In genomic region chrX:48711162-48711928, GRCh38 we compare ENCODE assay signal across 20 cellular contexts. TPM values are rescaled to one million over a fixed set of nuclear protein-coding genes. Genes with fewer than 3 reads are reported as not detected.
DNase-seq lines count a peak whose midpoint lies in the region; ATAC-seq and TF ChIP-seq lines count a peak whose summit lies in the region.
"Had no signal": no experiment of that assay in that cellular context is flagged by ENCODE, and none has a peak within 500 bp of the region (broad histone marks: within the 10 kb centered on the region; RNA-seq: fewer than 3 reads in every experiment).

No MANE protein-coding gene starts in this region.

- no peaks in the 10 kb centered on the region for H3K9me3 Mint-ChIP-seq in activated naive CD4-positive, alpha-beta T cell treated with anti-CD3 and anti-CD28 coated beads for 36 hours
- no peaks in the 10 kb centered on the region for H3K9me3 Mint-ChIP-seq in activated T-helper 1 cell treated with anti-CD3 and anti-CD28 coated beads, Interleukin-12 subunit alpha, Interleukin-12 subunit beta, Interleukin-2, Interleukin-4 antibody, amounts not matched to agents 30 ng/mL and 10 ng/mL and 1 ng/mL, durations not matched to agents 14 hours and 24 hours and 36 hours

- no peak overlapping the region for H3K4me3 Mint-ChIP-seq in activated naive CD4-positive, alpha-beta T cell treated with anti-CD3 and anti-CD28 coated beads for 36 hours
- peak overlapping the region; percentile 74 for H3K4me3 Mint-ChIP-seq in activated T-helper 1 cell treated with anti-CD3 and anti-CD28 coated beads, Interleukin-12 subunit alpha, Interleukin-12 subunit beta, Interleukin-2, Interleukin-4 antibody, amounts not matched to agents 30 ng/mL and 10 ng/mL and 1 ng/mL, durations not matched to agents 14 hours and 24 hours and 36 hours

- peaks cover 6% of the 10 kb centered on the region for H3K36me3 Mint-ChIP-seq in activated naive CD4-positive, alpha-beta T cell treated with anti-CD3 and anti-CD28 coated beads for 36 hours (ENCODE audit: low read depth)
- peaks cover 8% of the 10 kb centered on the region for H3K36me3 Mint-ChIP-seq in activated T-helper 1 cell treated with anti-CD3 and anti-CD28 coated beads, Interleukin-12 subunit alpha, Interleukin-12 subunit beta, Interleukin-2, Interleukin-4 antibody, amounts not matched to agents 30 ng/mL and 10 ng/mL and 1 ng/mL, durations not matched to agents 14 hours and 24 hours and 36 hours (ENCODE audit: low read depth)

- H3K27me3 ChIP-seq in right atrium auricular region (no peaks in the 10 kb centered on the region), psoas muscle (ENCODE audit: insufficient read depth in 3 of 3, low read length in 2 of 3) (peaks cover 0 to 7% (median 0%) of the 10 kb centered on the region in 3 donors)

- H3K9me3 ChIP-seq in right atrium auricular region = no peaks in the 10 kb centered on the region
- no peaks in the 10 kb centered on the region for H3K9me3 ChIP-seq in psoas muscle
- H3K9me3 ChIP-seq: thoracic aorta had no signal

- CTCF ChIA-PET in activated naive CD4-positive, alpha-beta T cell treated with anti-CD3 and anti-CD28 coated beads for 36 hours (lab: Charles Lee) = no interaction called here

- peak overlapping the region in 1 of 2 donors; percentile 5 for H3K4me3 ChIP-seq in right atrium auricular region
- peak overlapping the region; percentile 30 for H3K4me3 ChIP-seq in psoas muscle
- H3K4me3 ChIP-seq: thoracic aorta had no signal

- H3K27ac Mint-ChIP-seq in activated naive CD4-positive, alpha-beta T cell treated with anti-CD3 and anti-CD28 coated beads for 36 hours = peak overlapping the region; percentile 70
- H3K27ac Mint-ChIP-seq in activated T-helper 1 cell treated with anti-CD3 and anti-CD28 coated beads, Interleukin-12 subunit alpha, Interleukin-12 subunit beta, Interleukin-2, Interleukin-4 antibody, amounts not matched to agents 30 ng/mL and 10 ng/mL and 1 ng/mL, durations not matched to agents 14 hours and 24 hours and 36 hours = peak overlapping the region; percentile 84

- no peak for TF ChIP-seq CTCF in right atrium auricular region (IDR thresholded peaks at IDR 0.05)
- no peak for TF ChIP-seq CTCF in psoas muscle (IDR thresholded peaks at IDR 0.05)

- intact Hi-C loops in activated naive CD4-positive, alpha-beta T cell treated with anti-CD3 and anti-CD28 coated beads for 36 hours (cut with micrococcal nuclease) = no loop called here
- intact Hi-C loops in activated T-helper 1 cell treated with anti-CD3 and anti-CD28 coated beads, Interleukin-12 subunit alpha, Interleukin-12 subunit beta, Interleukin-2, Interleukin-4 antibody, amounts not matched to agents 30 ng/mL and 10 ng/mL and 1 ng/mL, durations not matched to agents 14 hours and 24 hours and 36 hours (cut with micrococcal nuclease) = loop anchor here (5.0 kb wide), 2 partner anchors 41 to 226 kb away; no protein-coding TSS in a partner anchor
- intact Hi-C loops in psoas muscle (cut with DNase I) = no loop called here

- peaks cover 62% of the 10 kb centered on the region for H3K4me1 Mint-ChIP-seq in activated naive CD4-positive, alpha-beta T cell treated with anti-CD3 and anti-CD28 coated beads for 36 hours (ENCODE audit: low read depth)
- H3K4me1 Mint-ChIP-seq in activated T-helper 1 cell treated with anti-CD3 and anti-CD28 coated beads, Interleukin-12 subunit alpha, Interleukin-12 subunit beta, Interleukin-2, Interleukin-4 antibody, amounts not matched to agents 30 ng/mL and 10 ng/mL and 1 ng/mL, durations not matched to agents 14 hours and 24 hours and 36 hours (ENCODE audit: low read depth) = peaks cover 62% of the 10 kb centered on the region

- WGBS in psoas muscle, 3 donors = 46 to 62% (median 53%) methylated on average over 9 of the region's 9 CpGs

- ATAC-seq in psoas muscle = peak; percentile 72 to 87 (median 82)
- no peak for ATAC-seq in HG03045 (IDR thresholded peaks at IDR 0.05; ENCODE audit: unreplicated experiment)
- no peak for ATAC-seq in HG03520 (IDR thresholded peaks at IDR 0.05; ENCODE audit: unreplicated experiment)
- ATAC-seq: HCT116 had no signal

- H3K27ac ChIP-seq in right atrium auricular region (peak overlapping the region; percentile 51 to 83), psoas muscle (peak overlapping the region; percentile 71)
- H3K27ac ChIP-seq: thoracic aorta, VCaP had no signal

- H3K36me3 ChIP-seq in right atrium auricular region (no peaks in the 10 kb centered on the region), psoas muscle (ENCODE audit: insufficient read depth in 1 of 2, low read depth in 1 of 2) (no peaks in the 10 kb centered on the region)
- H3K36me3 ChIP-seq: thoracic aorta had no signal

- no peaks in the 10 kb centered on the region for H3K27me3 Mint-ChIP-seq in activated naive CD4-positive, alpha-beta T cell treated with anti-CD3 and anti-CD28 coated beads for 36 hours (ENCODE audit: low read depth)
- H3K27me3 Mint-ChIP-seq in activated T-helper 1 cell treated with anti-CD3 and anti-CD28 coated beads, Interleukin-12 subunit alpha, Interleukin-12 subunit beta, Interleukin-2, Interleukin-4 antibody, amounts not matched to agents 30 ng/mL and 10 ng/mL and 1 ng/mL, durations not matched to agents 14 hours and 24 hours and 36 hours (ENCODE audit: insufficient read depth) = no peaks in the 10 kb centered on the region

- H3K4me1 ChIP-seq in right atrium auricular region (peaks cover 0 to 6% of the 10 kb centered on the region in 2 donors), psoas muscle (no peaks in the 10 kb centered on the region)

- no peak for DNase-seq in activated naive CD4-positive, alpha-beta T cell treated with anti-CD3 and anti-CD28 coated beads for 36 hours
- no peak for DNase-seq in activated naive CD4-positive, alpha-beta T cell (lab: John Stamatoyannopoulos, UW)
- DNase-seq in activated T-helper 1 cell treated with anti-CD3 and anti-CD28 coated beads, Interleukin-12 subunit alpha, Interleukin-12 subunit beta, Interleukin-2, Interleukin-4 antibody, amounts not matched to agents 30 ng/mL and 10 ng/mL and 1 ng/mL, durations not matched to agents 14 hours and 24 hours and 36 hours (ENCODE audit: low spot score) = no peak
- DNase-seq in right atrium auricular region (ENCODE audit: low spot score) = no peak
- DNase-seq in psoas muscle = no peak
- no peak for DNase-seq in effector CD8-positive, alpha-beta T cell (lab: John Stamatoyannopoulos, UW)
- DNase-seq: activated gamma-delta T cell, hypothalamus, mesenchymal stem cell, NCI-H1436, NCI-H2171 treated with DMSO at 0.1 percent for 48 hours, NCI-H69 had no signal

RNA-seq across cellular contexts. Expression of gene SUV39H1, which starts 14.8 kb away (rescaled TPM):
- total RNA-seq in activated naive CD4-positive, alpha-beta T cell treated with anti-CD3 and anti-CD28 coated beads for 36 hours = 10 to 100 TPM; 31.5 to 31.9 TPM
- total RNA-seq in activated T-helper 1 cell treated with anti-CD3 and anti-CD28 coated beads, Interleukin-12 subunit alpha, Interleukin-12 subunit beta, Interleukin-2, Interleukin-4 antibody, amounts not matched to agents 30 ng/mL and 10 ng/mL and 1 ng/mL, durations not matched to agents 14 hours and 24 hours and 36 hours = 27.5 and 27.7 TPM in 2 replicates
- total RNA-seq in right atrium auricular region = 1 to 10 TPM; 3.8 to 8.0 TPM
- total RNA-seq in psoas muscle = 1 to 10 TPM; 1.9 to 3.2 (median 2.7) TPM
- polyA plus RNA-seq in psoas muscle = 1 to 10 TPM; 2.2 to 3.6 (median 2.8) TPM

RNA-seq across cellular contexts. Expression of gene WAS, which starts 27.7 kb away (rescaled TPM):
- 10 to 100 TPM; 76.1 to 77.8 TPM for total RNA-seq in activated naive CD4-positive, alpha-beta T cell treated with anti-CD3 and anti-CD28 coated beads for 36 hours
- 106 and 122 TPM in 2 replicates for total RNA-seq in activated T-helper 1 cell treated with anti-CD3 and anti-CD28 coated beads, Interleukin-12 subunit alpha, Interleukin-12 subunit beta, Interleukin-2, Interleukin-4 antibody, amounts not matched to agents 30 ng/mL and 10 ng/mL and 1 ng/mL, durations not matched to agents 14 hours and 24 hours and 36 hours
- total RNA-seq in right atrium auricular region (1 to 10 TPM; 3.0 to 4.5 TPM), psoas muscle (1 to 10 TPM in 2 of 4 donors, under 1 TPM in 2; 0.85 to 2.9 (median 1.4) TPM)
- polyA plus RNA-seq in psoas muscle = under 1 TPM; 0.45 to 0.66 (median 0.47) TPM
- polyA plus RNA-seq: AG04450 had no signal

RNA-seq across cellular contexts. Expression of gene GLOD5, which starts 50.2 kb away (rescaled TPM):
- total RNA-seq in activated naive CD4-positive, alpha-beta T cell treated with anti-CD3 and anti-CD28 coated beads for 36 hours = not detected
- total RNA-seq in activated T-helper 1 cell treated with anti-CD3 and anti-CD28 coated beads, Interleukin-12 subunit alpha, Interleukin-12 subunit beta, Interleukin-2, Interleukin-4 antibody, amounts not matched to agents 30 ng/mL and 10 ng/mL and 1 ng/mL, durations not matched to agents 14 hours and 24 hours and 36 hours = not detected in 2 replicates
- total RNA-seq in right atrium auricular region (not detected), psoas muscle (not detected)
- polyA plus RNA-seq in psoas muscle = not detected
- total RNA-seq: kidney epithelial cell, thoracic aorta had no signal
- polyA plus RNA-seq: AG04450, neural cell had no signal

Comparison
In these comparisons a context has a peak if more than half of its experiments do, and no peak if none do; other contexts are left out.
1. ATAC-seq: peak in psoas muscle (4 of 4); none in HG03045 (single experiment) and HG03520 (single experiment).
2. RNA of gene WAS, which starts 27.7 kb away (total RNA-seq): 106 to 122 TPM in activated T-helper 1 cell treated with anti-CD3 and anti-CD28 coated beads, Interleukin-12 subunit alpha, Interleukin-12 subunit beta, Interleukin-2, Interleukin-4 antibody, amounts not matched to agents 30 ng/mL and 10 ng/mL and 1 ng/mL, durations not matched to agents 14 hours and 24 hours and 36 hours and 76.1 to 77.8 TPM in activated naive CD4-positive, alpha-beta T cell treated with anti-CD3 and anti-CD28 coated beads for 36 hours; 3.0 to 4.5 TPM in right atrium auricular region and 0.85 to 2.9 TPM in psoas muscle; every median in the first group is over 10 times any median in the second.